Comparison of ENCODE assay signal across 10 cellular contexts in genomic region chr2:85662899-85663683, GRCh38. TPM values are rescaled to one million over a fixed set of nuclear protein-coding genes. Genes with fewer than 3 reads are reported as not detected.
DNase-seq lines count a peak whose midpoint lies in the region; ATAC-seq lines count a peak whose summit lies in the region.
"Had no signal": no experiment of that assay in that cellular context is flagged by ENCODE, and none has a peak within 500 bp of the region (broad histone marks: within the 10 kb centered on the region; RNA-seq: fewer than 3 reads in every experiment).

No MANE protein-coding gene starts in this region.

- peak; percentile 92 for DNase-seq in HCEC 1CT
- DNase-seq in adipocyte (ENCODE audit: low read depth), result peak; percentile 60
- peak; percentile 61 for DNase-seq in left cardiac atrium
- DNase-seq in skeletal muscle cell (ENCODE audit: low read depth), result peak; percentile 76
- DNase-seq in NCI-H1417 treated with DMSO at 0.1 percent for 48 hours (lab: John Stamatoyannopoulos, UW), result no peak
- DNase-seq: activated CD4-positive, alpha-beta T cell treated with anti-CD3 and anti-CD28 coated beads, Interleukin-2, amount 50 U/mL, for 4 hours had no signal

- intact Hi-C loops in left cardiac atrium (cut with DNase I), result no loop called here

- peaks cover 11% of the 10 kb centered on the region for H3K4me1 ChIP-seq in adipocyte (ENCODE audit: control insufficient read depth, insufficient read depth, low read length)

- peak overlapping the region; percentile 5 for H3K9ac ChIP-seq in adipocyte (ENCODE audit: low read length)

- H3K36me3 ChIP-seq in adipocyte (ENCODE audit: control insufficient read depth, insufficient read depth, low read length, severe bottlenecking), result peaks cover 6% of the 10 kb centered on the region

- no peaks in the 10 kb centered on the region for H3K9me3 ChIP-seq in adipocyte (ENCODE audit: control insufficient read depth, low read length)

- no peaks in the 10 kb centered on the region for H3K27me3 ChIP-seq in adipocyte (replicated peaks; ENCODE audit: control insufficient read depth, insufficient read depth, low read length)

- H3K4me3 ChIP-seq in adipocyte (ENCODE audit: low read length) (no peak overlapping the region), skeletal muscle cell (ENCODE audit: low read depth, low read length) (no peak overlapping the region)

- ATAC-seq in left cardiac atrium (peak; percentile 66 to 90), GM21723 (IDR thresholded peaks at IDR 0.05; ENCODE audit: unreplicated experiment) (no peak), HG03520 (IDR thresholded peaks at IDR 0.05; ENCODE audit: unreplicated experiment) (no peak), HG02970 (IDR thresholded peaks at IDR 0.05; ENCODE audit: low FRiP score, unreplicated experiment) (no peak)

RNA-seq across cellular contexts. Expression of gene SFTPB, which starts 4.9 kb away (rescaled TPM):
- under 1 TPM; 0.12 to 0.44 TPM for total RNA-seq in left cardiac atrium

RNA-seq across cellular contexts. Expression of gene GNLY, which starts 31.1 kb away (rescaled TPM):
- 1 to 10 TPM in 1 of 2 donors, under 1 TPM in 1; 0.52 to 2.8 TPM for total RNA-seq in left cardiac atrium
- total RNA-seq: cerebellum had no signal

RNA-seq across cellular contexts. Expression of gene USP39, which starts 47.1 kb away (rescaled TPM):
- total RNA-seq in left cardiac atrium, result 10 to 100 TPM; 26.6 to 32.3 TPM

RNA-seq across cellular contexts. Expression of gene C2orf68, which starts 51.2 kb away (rescaled TPM):
- 10 to 100 TPM; 21.3 to 22.4 TPM for total RNA-seq in left cardiac atrium

Comparison
In these comparisons a context has a peak if more than half of its experiments do, and no peak if none do; other contexts are left out.
1. ATAC-seq: peak in left cardiac atrium (2 of 2); none in GM21723 (single experiment), HG03520 (single experiment) and HG02970 (single experiment).